In genomic region chr2:9596621-9597311, GRCh38 we compare ENCODE assay signal across 19 cellular contexts. TPM values are rescaled to one million over a fixed set of nuclear protein-coding genes. Genes with fewer than 3 reads are reported as not detected.
A peak's percentile ranks its signal among the peaks of the same experiment; 100 is the strongest.
DNase-seq lines count a peak whose midpoint lies in the region; ATAC-seq, FAIRE-seq and TF ChIP-seq lines count a peak whose summit lies in the region.
"Had no signal": no experiment of that assay in that cellular context is flagged by ENCODE, and none has a peak within 500 bp of the region (broad histone marks: within the 10 kb centered on the region; RNA-seq: fewer than 3 reads in every experiment).

No MANE protein-coding gene starts in this region.

- H3K9me3 ChIP-seq in A549 = peaks cover 25% of the 10 kb centered on the region
- no peaks in the 10 kb centered on the region for H3K9me3 ChIP-seq in CD8-positive, alpha-beta T cell (ENCODE audit: low read length)
- H3K9me3 ChIP-seq in T-helper 17 cell (ENCODE audit: control insufficient read depth, low read length, poor library complexity, severe bottlenecking) = peaks cover 6% of the 10 kb centered on the region
- peaks cover 16% of the 10 kb centered on the region for H3K9me3 ChIP-seq in HAP-1
- H3K9me3 ChIP-seq: colonic mucosa had no signal

- no peak for FAIRE-seq in A549 (lab: Jason Lieb, UNC)

- H3K27ac ChIP-seq in A549 = peak overlapping the region in 1 of 2 experiments; percentile 19; a peak in 1 of 6 replicates
- H3K27ac ChIP-seq in CD8-positive, alpha-beta T cell (ENCODE audit: low read depth, low read length) = no peak overlapping the region
- H3K27ac ChIP-seq: colonic mucosa, parathyroid adenoma, suprapubic skin had no signal

- H3K4me3 Mint-ChIP-seq in CD8-positive, alpha-beta T cell = peak overlapping the region; percentile 35
- H3K4me3 Mint-ChIP-seq in T-helper 17 cell = peak overlapping the region; percentile 82
- peak overlapping the region; percentile 75 to 76 for H3K4me3 Mint-ChIP-seq in effector memory CD8-positive, alpha-beta T cell

- H3K4me3 ChIP-seq in A549 (no peak overlapping the region), HAP-1 (no peak overlapping the region)
- H3K4me3 ChIP-seq in CD8-positive, alpha-beta T cell (ENCODE audit: low read depth, low read length) = no peak overlapping the region
- H3K4me3 ChIP-seq: colonic mucosa, suprapubic skin had no signal

- ATAC-seq in A549 = no peak
- ATAC-seq in CD8-positive, alpha-beta T cell = no peak
- peak; percentile 48 for ATAC-seq in T-helper 17 cell
- peak; percentile 59 for ATAC-seq in effector memory CD8-positive, alpha-beta T cell (replicated peaks)
- no peak for ATAC-seq in GM21717 (IDR thresholded peaks at IDR 0.05; ENCODE audit: unreplicated experiment)

- peaks cover 9% of the 10 kb centered on the region for H3K9me3 Mint-ChIP-seq in CD8-positive, alpha-beta T cell
- peaks cover 0 to 4% of the 10 kb centered on the region in 2 donors for H3K9me3 Mint-ChIP-seq in effector memory CD8-positive, alpha-beta T cell

- H3K4me1 ChIP-seq in A549 (peaks cover 47% of the 10 kb centered on the region), HAP-1 (peaks cover 15% of the 10 kb centered on the region)
- peaks cover 10% of the 10 kb centered on the region for H3K4me1 ChIP-seq in CD8-positive, alpha-beta T cell (ENCODE audit: insufficient read depth, low read length)
- H3K4me1 ChIP-seq: colonic mucosa had no signal

- intact Hi-C loops in CD8-positive, alpha-beta T cell (cut with DNase I, micrococcal nuclease) = no loop called here

- no peak for TF ChIP-seq RAD21 in A549 (conservative IDR thresholded peaks at IDR 0.05 in 1 of 2, IDR thresholded peaks at IDR 0.05 in 1 of 2)

- CTCF ChIA-PET in A549 (lab: Yijun Ruan, JAX) = interaction anchor here (1.2 to 1.4 kb wide), 3 partner anchors 8 to 174 kb away, joined by 3 to 6 read pairs (median 5); no protein-coding TSS in a partner anchor
- CTCF ChIA-PET in CD8-positive, alpha-beta T cell (lab: Charles Lee) = interaction anchor here (0.9 to 1.0 kb wide), 2 partner anchors 39 to 203 kb away, joined by 3 read pairs; no protein-coding TSS in a partner anchor

- H3K4me2 ChIP-seq in A549 = peak overlapping the region; percentile 43; the same call in 2 of the 3 replicates

- DNase-seq in A549 (ENCODE audit: low read depth in 1 of 2, low spot score in 1 of 2) (no peak), T-helper 17 cell (no peak), DMS153 (lab: John Stamatoyannopoulos, UW) (no peak), NAMALWA (ENCODE audit: low spot score) (no peak), HAP-1 (ENCODE audit: low spot score in 2 of 2) (no peak)
- no peak for DNase-seq in CD8-positive, alpha-beta T cell
- no peak for DNase-seq in effector memory CD8-positive, alpha-beta T cell
- DNase-seq: AML-193, amniotic stem cell, colonic mucosa, DMS79, erythroblast, glutamatergic neuron, islet precursor cell, MV-4-11, NCI-H2107 had no signal

- no peak for TF ChIP-seq CTCF in A549 (IDR thresholded peaks at IDR 0.05)
- no peak for TF ChIP-seq CTCF in CD8-positive, alpha-beta T cell (IDR thresholded peaks at IDR 0.05)

- peak overlapping the region; percentile 64 for H3K27ac Mint-ChIP-seq in CD8-positive, alpha-beta T cell
- peak overlapping the region; percentile 89 for H3K27ac Mint-ChIP-seq in T-helper 17 cell
- H3K27ac Mint-ChIP-seq in effector memory CD8-positive, alpha-beta T cell = peak overlapping the region; percentile 89 to 94

- TF ChIP-seq EP300 in A549 (IDR thresholded peaks at IDR 0.05) = no peak

- no peaks in the 10 kb centered on the region for H3K27me3 ChIP-seq in CD8-positive, alpha-beta T cell (ENCODE audit: insufficient read depth, low read length)
- H3K27me3 ChIP-seq in HAP-1 (ENCODE audit: low read depth) = no peaks in the 10 kb centered on the region
- H3K27me3 ChIP-seq: colonic mucosa, suprapubic skin had no signal

- H3K4me1 Mint-ChIP-seq in CD8-positive, alpha-beta T cell (ENCODE audit: low read depth) = peaks cover 50% of the 10 kb centered on the region
- peaks cover 29% of the 10 kb centered on the region for H3K4me1 Mint-ChIP-seq in T-helper 17 cell
- peaks cover 39 to 64% of the 10 kb centered on the region in 2 donors for H3K4me1 Mint-ChIP-seq in effector memory CD8-positive, alpha-beta T cell (ENCODE audit: low read depth in 2 of 2)

- 90% methylated on average over 10 of the region's 10 CpGs for WGBS in A549 (ENCODE audit: missing lambda C conversion rate)

- no peaks in the 10 kb centered on the region for H3K27me3 Mint-ChIP-seq in CD8-positive, alpha-beta T cell (ENCODE audit: low read depth)
- no peaks in the 10 kb centered on the region for H3K27me3 Mint-ChIP-seq in T-helper 17 cell
- H3K27me3 Mint-ChIP-seq in effector memory CD8-positive, alpha-beta T cell = no peaks in the 10 kb centered on the region

- in situ Hi-C loops in HAP-1 (cut with MboI; ENCODE audit: low sequenced_read_pairs) = no loop called here

- peaks cover 36% of the 10 kb centered on the region for H3K36me3 Mint-ChIP-seq in CD8-positive, alpha-beta T cell
- H3K36me3 Mint-ChIP-seq in T-helper 17 cell (ENCODE audit: low read depth) = peaks cover 3% of the 10 kb centered on the region
- H3K36me3 Mint-ChIP-seq in effector memory CD8-positive, alpha-beta T cell (ENCODE audit: insufficient read depth) = peaks cover 52% of the 10 kb centered on the region

- POLR2A ChIA-PET in A549 (lab: Yijun Ruan, JAX) = interaction anchor here (0.6 kb wide), 1 partner anchor 25 kb away, joined by 3 read pairs; no protein-coding TSS in a partner anchor
- POLR2A ChIA-PET in CD8-positive, alpha-beta T cell (lab: Charles Lee) = interaction anchor here (2.3 kb wide), 1 partner anchor 42 kb away, joined by 6 read pairs; the partner anchor contains the start of gene ADAM17

- TF ChIP-seq POLR2A in A549 (IDR thresholded peaks at IDR 0.05; ENCODE audit: low read length) = no peak

- no peaks in the 10 kb centered on the region for H3K36me3 ChIP-seq in CD8-positive, alpha-beta T cell (ENCODE audit: insufficient read depth, low read length)
- H3K36me3 ChIP-seq in HAP-1 (replicated peaks) = peaks cover 38% of the 10 kb centered on the region
- H3K36me3 ChIP-seq: colonic mucosa had no signal

TF ChIP-seq in A549, 52 proteins besides CTCF, POLR2A, EP300 and RAD21:
- TF ChIP-seq FOXS1 (CRISPR knock-in tag; IDR thresholded peaks at IDR 0.05) (no peak), HOXB5 (CRISPR knock-in tag; IDR thresholded peaks at IDR 0.05) (no peak), ZSCAN20 (CRISPR knock-in tag; IDR thresholded peaks at IDR 0.05) (no peak), ESRRA (IDR thresholded peaks at IDR 0.05; ENCODE audit: borderline replicate concordance, low read length) (no peak), SMC3 (IDR thresholded peaks at IDR 0.05) (no peak), RNF2 (IDR thresholded peaks at IDR 0.05; ENCODE audit: borderline replicate concordance, low read depth) (no peak), KDM1A (IDR thresholded peaks at IDR 0.05; ENCODE audit: low read depth) (no peak), FOSB (CRISPR knock-in tag; IDR thresholded peaks at IDR 0.05) (no peak), CHD2 (IDR thresholded peaks at IDR 0.05; ENCODE audit: low read length, partially characterized antibody) (no peak), ZC3H11A (IDR thresholded peaks at IDR 0.05) (no peak), HOXB13 (CRISPR knock-in tag; IDR thresholded peaks at IDR 0.05; ENCODE audit: low read depth) (no peak), FOSL2 (IDR thresholded peaks at IDR 0.05) (no peak), FOSL2 (CRISPR knock-in tag; IDR thresholded peaks at IDR 0.05) (no peak), MYC (IDR thresholded peaks at IDR 0.05; ENCODE audit: borderline replicate concordance, low read length) (no peak), PBX3 (IDR thresholded peaks at IDR 0.05) (no peak)
- TF ChIP-seq, protein P1, sequence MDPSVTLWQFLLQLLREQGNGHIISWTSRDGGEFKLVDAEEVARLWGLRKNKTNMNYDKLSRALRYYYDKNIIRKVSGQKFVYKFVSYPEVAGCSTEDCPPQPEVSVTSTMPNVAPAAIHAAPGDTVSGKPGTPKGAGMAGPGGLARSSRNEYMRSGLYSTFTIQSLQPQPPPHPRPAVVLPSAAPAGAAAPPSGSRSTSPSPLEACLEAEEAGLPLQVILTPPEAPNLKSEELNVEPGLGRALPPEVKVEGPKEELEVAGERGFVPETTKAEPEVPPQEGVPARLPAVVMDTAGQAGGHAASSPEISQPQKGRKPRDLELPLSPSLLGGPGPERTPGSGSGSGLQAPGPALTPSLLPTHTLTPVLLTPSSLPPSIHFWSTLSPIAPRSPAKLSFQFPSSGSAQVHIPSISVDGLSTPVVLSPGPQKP (IDR thresholded peaks at IDR 0.05; ENCODE audit: low read depth, low read length) = no peak
- TF ChIP-seq, protein P2, sequence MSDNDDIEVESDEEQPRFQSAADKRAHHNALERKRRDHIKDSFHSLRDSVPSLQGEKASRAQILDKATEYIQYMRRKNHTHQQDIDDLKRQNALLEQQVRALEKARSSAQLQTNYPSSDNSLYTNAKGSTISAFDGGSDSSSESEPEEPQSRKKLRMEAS (IDR thresholded peaks at IDR 0.05) = no peak

RNA-seq across cellular contexts. Expression of gene YWHAQ, which starts 34.0 kb away (rescaled TPM):
- 672 and 833 TPM in 2 replicates for polyA plus RNA-seq in A549 (2011; rRNA removed)
- polyA plus RNA-seq in A549 (2012; cell fraction: cytosol; rRNA removed) = 326 and 355 TPM in 2 replicates
- polyA plus RNA-seq in A549 (2012; cell fraction: nucleus; rRNA removed) = 176 and 207 TPM in 2 replicates
- polyA plus RNA-seq in A549 (2017; fragmentation: RNase III; extraction: RNeasy Plus Mini Kit Qiagen cat#74134 plus additional on column Dnase treatment) = 661 to 703 TPM (median 686 TPM) in 3 replicates
- 310 and 393 TPM in 2 replicates for polyA minus RNA-seq in A549 (2011; rRNA and poly(A)+ RNA removed)
- 100 to 1,000 TPM; 115 to 123 TPM for total RNA-seq in CD8-positive, alpha-beta T cell
- 100 to 1,000 TPM; 176 to 189 TPM for total RNA-seq in T-helper 17 cell

RNA-seq across cellular contexts. Expression of gene ADAM17, which starts 41.1 kb away (rescaled TPM):
- polyA plus RNA-seq in A549 (2011; rRNA removed) = 33.0 and 33.1 TPM in 2 replicates
- 11.7 and 11.8 TPM in 2 replicates for polyA plus RNA-seq in A549 (2012; cell fraction: cytosol; rRNA removed)
- polyA plus RNA-seq in A549 (2012; cell fraction: nucleus; rRNA removed) = 17.7 and 21.0 TPM in 2 replicates
- 36.0 to 39.1 TPM (median 38.1 TPM) in 3 replicates for polyA plus RNA-seq in A549 (2017; fragmentation: RNase III; extraction: RNeasy Plus Mini Kit Qiagen cat#74134 plus additional on column Dnase treatment)
- polyA minus RNA-seq in A549 (2011; rRNA and poly(A)+ RNA removed) = 29.7 and 30.1 TPM in 2 replicates
- total RNA-seq in CD8-positive, alpha-beta T cell = 10 to 100 TPM; 20.0 to 25.1 TPM
- 10 to 100 TPM; 27.2 to 34.0 TPM for total RNA-seq in T-helper 17 cell

Comparison
In these comparisons a context has a peak if more than half of its experiments do, and no peak if none do; other contexts are left out.
1. ATAC-seq: peak in T-helper 17 cell (single experiment) and effector memory CD8-positive, alpha-beta T cell (single experiment); none in A549 (0 of 2), CD8-positive, alpha-beta T cell (single experiment) and GM21717 (single experiment).
2. Peak in every context shown above with its lines, with median percentiles within 50 percentile points of each other: H3K27ac Mint-ChIP-seq and H3K4me3 Mint-ChIP-seq.